26 cellular contexts compared by ENCODE assay signal in the genomic region with DNA sequence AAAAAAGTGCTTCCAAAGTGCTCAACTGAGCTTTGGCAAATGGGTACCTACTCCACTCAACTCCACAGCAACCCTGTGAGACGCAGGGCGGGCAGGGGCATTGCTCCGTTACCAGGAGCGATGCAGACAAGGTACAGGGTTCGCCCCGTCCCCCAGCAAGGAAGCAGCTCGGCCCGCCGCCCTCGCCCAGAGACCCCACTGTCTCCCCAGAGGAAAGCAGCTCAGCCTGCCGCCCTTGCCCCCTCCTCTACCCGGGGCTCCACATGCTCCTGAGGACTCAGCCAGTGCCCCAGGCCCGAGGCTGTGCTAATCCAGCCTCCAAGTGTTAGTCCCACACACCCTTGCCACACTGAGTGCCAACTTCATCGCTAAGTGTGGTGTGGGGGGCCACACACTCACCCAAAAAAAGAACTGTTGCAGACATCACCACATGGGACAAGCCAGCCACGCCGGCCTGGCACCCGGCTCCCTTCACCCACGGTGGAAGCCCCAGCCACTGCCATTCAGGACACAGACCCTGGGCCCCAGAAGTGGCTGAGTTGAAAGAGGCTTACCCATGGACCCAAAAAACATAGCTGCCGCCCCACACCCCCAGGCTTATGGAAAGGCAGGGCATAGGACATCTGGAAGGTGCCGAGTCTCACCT. TPM values are rescaled to one million over a fixed set of nuclear protein-coding genes. Genes with fewer than 3 reads are reported as not detected.
DNase-seq lines count a peak whose midpoint lies in the region; ATAC-seq, FAIRE-seq and TF ChIP-seq lines count a peak whose summit lies in the region.
"Had no signal": no experiment of that assay in that cellular context is flagged by ENCODE, and none has a peak within 500 bp of the region (broad histone marks: within the 10 kb centered on the region; RNA-seq: fewer than 3 reads in every experiment).

No MANE protein-coding gene starts in this region.

- peaks cover 90% of the 10 kb centered on the region for H3K36me3 ChIP-seq in BLaER1
- peaks cover 57% of the 10 kb centered on the region for H3K36me3 ChIP-seq in H7 (replicated peaks; ENCODE audit: control insufficient read depth, insufficient read depth, low read length)
- peaks cover 63 to 92% of the 10 kb centered on the region in 2 donors for H3K36me3 ChIP-seq in neuronal stem cell (replicated peaks in 1 of 2; ENCODE audit: control insufficient read depth in 2 of 2, insufficient read depth in 2 of 2, low read length in 2 of 2)

- H2BK5ac ChIP-seq in neuronal stem cell (ENCODE audit: low read length): no peak overlapping the region

- no peaks in the 10 kb centered on the region for H3K9me3 Mint-ChIP-seq in stimulated activated naive B cell treated with anti-CD40 and anti-IgM and Interleukin-4, amounts not matched to agents 10 μg/mL and 1 μg/mL and 100 μg/mL, for 72 hours
- H3K9me3 Mint-ChIP-seq: CD8-positive, alpha-beta T cell; H9 had no signal

- H3K4me1 Mint-ChIP-seq in stimulated activated naive B cell treated with anti-CD40 and anti-IgM and Interleukin-4, amounts not matched to agents 10 μg/mL and 1 μg/mL and 100 μg/mL, for 72 hours: peaks cover 14 to 31% of the 10 kb centered on the region in 2 donors
- H3K4me1 Mint-ChIP-seq: H9 had no signal

- H3K18ac ChIP-seq in neuronal stem cell (ENCODE audit: low read length): no peak overlapping the region

- H3K9ac ChIP-seq in BLaER1 (no peak overlapping the region), neuronal stem cell (ENCODE audit: low read depth, low read length, poor library complexity) (peak overlapping the region; percentile 44)
- H3K9ac ChIP-seq: GM23248 had no signal

- no peak overlapping the region for H2AFZ ChIP-seq in neuronal stem cell (ENCODE audit: low read length)
- H2AFZ ChIP-seq: GM23248 had no signal

- no peak overlapping the region for H3K4me3 ChIP-seq in BLaER1
- no peak overlapping the region for H3K4me3 ChIP-seq in H7 (ENCODE audit: insufficient read depth, low read depth, low read length)
- no peak overlapping the region for H3K4me3 ChIP-seq in neuronal stem cell (ENCODE audit: low read length in 2 of 2)
- H3K4me3 ChIP-seq: A549, GM12878, GM23248 had no signal

- no peaks in the 10 kb centered on the region for H3K27me3 Mint-ChIP-seq in stimulated activated naive B cell treated with anti-CD40 and anti-IgM and Interleukin-4, amounts not matched to agents 10 μg/mL and 1 μg/mL and 100 μg/mL, for 72 hours
- H3K27me3 Mint-ChIP-seq: CD4-positive, CD25-positive, alpha-beta regulatory T cell had no signal

- H3K4me2 ChIP-seq in BLaER1: peak overlapping the region; percentile 86
- no peak overlapping the region for H3K4me2 ChIP-seq in neuronal stem cell (ENCODE audit: insufficient read depth, low read length, poor library complexity, severe bottlenecking)
- H3K4me2 ChIP-seq: A549 had no signal

- no peak for ATAC-seq in stimulated activated naive B cell treated with anti-CD40 and anti-IgM and Interleukin-4, amounts not matched to agents 10 μg/mL and 1 μg/mL and 100 μg/mL, for 72 hours (replicated peaks)
- ATAC-seq in stimulated activated naive CD8-positive, alpha-beta T cell treated with anti-CD3 and anti-CD28 coated beads, Interleukin-15, Interleukin-2, amounts not matched to agents 100 U/mL and 50 U/mL, for 24 hours: no peak
- ATAC-seq: A549; CD8-positive, alpha-beta T cell; GM12878; HCT116 had no signal

- no peak overlapping the region for H4K91ac ChIP-seq in neuronal stem cell (ENCODE audit: low read depth, low read length, poor library complexity)

- H3K36me3 Mint-ChIP-seq in stimulated activated naive B cell treated with anti-CD40 and anti-IgM and Interleukin-4, amounts not matched to agents 10 μg/mL and 1 μg/mL and 100 μg/mL, for 72 hours: peaks cover 68 to 76% of the 10 kb centered on the region in 2 donors

- peaks cover 10% of the 10 kb centered on the region for H3K79me1 ChIP-seq in neuronal stem cell (ENCODE audit: low read depth, low read length)

- H3K4me1 ChIP-seq in BLaER1: peaks cover 90% of the 10 kb centered on the region
- H3K4me1 ChIP-seq in neuronal stem cell (ENCODE audit: control insufficient read depth in 2 of 2, insufficient read depth in 1 of 2, low read depth in 1 of 2, low read length in 2 of 2): no peaks in the 10 kb centered on the region
- H3K4me1 ChIP-seq: A549, BE2C, Caco-2 had no signal

- peak; percentile 56 for DNase-seq in H7
- no peak for DNase-seq in neuronal stem cell (ENCODE audit: low spot score)
- DNase-seq in stimulated activated naive B cell treated with anti-CD40 and anti-IgM and Interleukin-4, amounts not matched to agents 10 μg/mL and 1 μg/mL and 100 μg/mL, for 72 hours: no peak
- DNase-seq in D721Med (ENCODE audit: insufficient read length, low spot score): no peak
- DNase-seq in stimulated activated naive CD8-positive, alpha-beta T cell treated with anti-CD3 and anti-CD28 coated beads, Interleukin-15, Interleukin-2, amounts not matched to agents 100 U/mL and 50 U/mL, for 24 hours: no peak
- no peak for DNase-seq in activated effector memory CD4-positive, alpha-beta T cell treated with Interleukin-2 at 50 U/mL for 16 hours
- DNase-seq: 8988T; ACHN; AML-193; BE2C; Caco-2; CD4-positive, CD25-positive, alpha-beta regulatory T cell; DMS 273 treated with DMSO at 0.1 percent for 48 hours; DMS79; EL; GDM1; GM23248; H9 had no signal

- no peak overlapping the region for H3K14ac ChIP-seq in neuronal stem cell (ENCODE audit: low read length)

- no peak overlapping the region for H4K8ac ChIP-seq in neuronal stem cell (ENCODE audit: low read depth, low read length)

- H3K9me3 ChIP-seq in BLaER1 (no peaks in the 10 kb centered on the region), neuronal stem cell (replicated peaks in 1 of 2; ENCODE audit: control insufficient read depth in 2 of 2, insufficient read depth in 1 of 2, low read depth in 1 of 2, low read length in 2 of 2) (peaks cover 0 to 2% of the 10 kb centered on the region in 2 donors)
- H3K9me3 ChIP-seq: A549, BE2C, Caco-2 had no signal

- no peak overlapping the region for H2BK12ac ChIP-seq in neuronal stem cell (ENCODE audit: low read length)

- peak overlapping the region; percentile 89 for H3K23ac ChIP-seq in neuronal stem cell (ENCODE audit: low read depth, low read length, poor library complexity)

- H3K27me3 ChIP-seq in BLaER1 (no peaks in the 10 kb centered on the region), H7 (ENCODE audit: control insufficient read depth, insufficient read depth, low read length) (no peaks in the 10 kb centered on the region), neuronal stem cell (ENCODE audit: control insufficient read depth in 3 of 3, insufficient read depth in 3 of 3, low read depth in 1 of 3, low read length in 3 of 3) (no peaks in the 10 kb centered on the region)
- H3K27me3 ChIP-seq: BE2C had no signal

- no peak for TF ChIP-seq CTCF in D721Med (IDR thresholded peaks at IDR 0.05; ENCODE audit: insufficient read depth, missing control alignments)

- WGBS in neuronal stem cell (ENCODE audit: extremely low coverage in 2 of 2, insufficient read length in 2 of 2, insufficient replicate concordance in 1 of 2), 2 donors: no CpG with 5 or more reads among the region's 20 CpGs

- H3K4ac ChIP-seq in neuronal stem cell (ENCODE audit: low read length): no peak overlapping the region

- H2BK120ac ChIP-seq in neuronal stem cell (ENCODE audit: low read depth, low read length): no peak overlapping the region

- H4K20me1 ChIP-seq in BLaER1: peaks cover 98% of the 10 kb centered on the region

- peak overlapping the region; percentile 25 for H3K27ac Mint-ChIP-seq in stimulated activated naive B cell treated with anti-CD40 and anti-IgM and Interleukin-4, amounts not matched to agents 10 μg/mL and 1 μg/mL and 100 μg/mL, for 72 hours
- H3K27ac Mint-ChIP-seq: CD4-positive, CD25-positive, alpha-beta regulatory T cell; CD8-positive, alpha-beta T cell had no signal

- H2AK5ac ChIP-seq in neuronal stem cell (ENCODE audit: low read depth, low read length): no peak overlapping the region

- H3K4me3 Mint-ChIP-seq in stimulated activated naive B cell treated with anti-CD40 and anti-IgM and Interleukin-4, amounts not matched to agents 10 μg/mL and 1 μg/mL and 100 μg/mL, for 72 hours: no peak overlapping the region
- H3K4me3 Mint-ChIP-seq: CD4-positive, CD25-positive, alpha-beta regulatory T cell; CD8-positive, alpha-beta T cell; H9 had no signal

- H2BK15ac ChIP-seq in neuronal stem cell (ENCODE audit: low read length): no peak overlapping the region

- H3K27ac ChIP-seq in BLaER1: peak overlapping the region; percentile 75
- H3K27ac ChIP-seq in neuronal stem cell (replicated peaks; ENCODE audit: low read length): no peak overlapping the region
- H3K27ac ChIP-seq: A549, C4-2B, GM23248 had no signal

- no peak for FAIRE-seq in D721Med (lab: Jason Lieb, UNC)
- FAIRE-seq: A549, GM12878, GM19239, H1 had no signal

RNA-seq across cellular contexts. Expression of gene WDR4, which starts 26.3 kb away (rescaled TPM):
- 12.9 and 15.3 TPM in 2 replicates for total RNA-seq in H7 (2014; rRNA removed; shearing (Covaris generic))
- 6.2 TPM for polyA plus RNA-seq in neuronal stem cell (2013, experiment 1 of 2)
- 6.2 TPM for polyA plus RNA-seq in neuronal stem cell (2013, experiment 2 of 2)

RNA-seq across cellular contexts. Expression of gene NDUFV3, which starts 40.1 kb away (rescaled TPM):
- 40.5 and 41.9 TPM in 2 replicates for total RNA-seq in H7 (2014; rRNA removed; shearing (Covaris generic))
- 25.5 TPM for polyA plus RNA-seq in neuronal stem cell (2013, experiment 1 of 2)
- 25.6 TPM for polyA plus RNA-seq in neuronal stem cell (2013, experiment 2 of 2)
